Comparison of ENCODE assay signal across 1 cellular context in genomic region chr3:186700267-186700666, GRCh38.
A peak's percentile ranks its signal among the peaks of the same experiment; 100 is the strongest.
TF ChIP-seq lines count a peak whose summit lies in the region.

No MANE protein-coding gene starts in this region.

TF ChIP-seq in K562, 482 proteins besides CTCF, POLR2A, EP300 and RAD21 (continues in another document):
- TF ChIP-seq HDAC2 (IDR thresholded peaks at IDR 0.05) (peak; percentile 99), ZC3H11A (IDR thresholded peaks at IDR 0.05; ENCODE audit: low read depth, low read length) (no peak), CREB5 (CRISPR knock-in tag; IDR thresholded peaks at IDR 0.05) (no peak), PCBP2 (IDR thresholded peaks at IDR 0.05; ENCODE audit: low read depth, low read length, poor library complexity, severe bottlenecking) (no peak), BCOR (IDR thresholded peaks at IDR 0.05) (peak; percentile 77; the same call in 1 of the 2 replicates), ZC3H4 (CRISPR knock-in tag; IDR thresholded peaks at IDR 0.05; ENCODE audit: borderline replicate concordance) (no peak), BRF2 (IDR thresholded peaks at IDR 0.05; ENCODE audit: borderline replicate concordance, insufficient read depth, insufficient read length) (no peak), MLLT1 (IDR thresholded peaks at IDR 0.05) (no peak), ZNF57 (CRISPR knock-in tag; IDR thresholded peaks at IDR 0.05) (no peak), RBM14 (IDR thresholded peaks at IDR 0.05; ENCODE audit: borderline replicate concordance, insufficient read depth, low read depth, low read length) (no peak), CTBP1 (IDR thresholded peaks at IDR 0.05; ENCODE audit: borderline replicate concordance) (peak; percentile 94), NCOR1 (IDR thresholded peaks at IDR 0.05) (peak; percentile 91), XRCC3 (IDR thresholded peaks at IDR 0.05) (no peak), KAT2B (IDR thresholded peaks at IDR 0.05; ENCODE audit: low read depth, low read length) (no peak), ZBTB40 (IDR thresholded peaks at IDR 0.05) (no peak), ZBTB40 (CRISPR knock-in tag; IDR thresholded peaks at IDR 0.05) (no peak), DACH1 (IDR thresholded peaks at IDR 0.05; ENCODE audit: partially characterized antibody) (peak; percentile 53), CTCFL (IDR thresholded peaks at IDR 0.05; ENCODE audit: borderline replicate concordance, insufficient read depth, low read depth, low read length, poor library complexity, severe bottlenecking) (no peak), TCF3 (CRISPR knock-in tag; IDR thresholded peaks at IDR 0.05) (peak; percentile 87), HEY1 (CRISPR knock-in tag; IDR thresholded peaks at IDR 0.05; ENCODE audit: borderline replicate concordance) (no peak), SAFB2 (IDR thresholded peaks at IDR 0.05; ENCODE audit: borderline replicate concordance, low read depth, low read length, severe bottlenecking) (no peak), ZBTB7A (IDR thresholded peaks at IDR 0.05; ENCODE audit: borderline replicate concordance, control insufficient read depth, low read depth, low read length) (no peak), GATA2 (CRISPR knock-in tag; IDR thresholded peaks at IDR 0.05) (peak; percentile 60), SNRNP70 (optimal IDR thresholded peaks at IDR 0.05; ENCODE audit: low read depth, low read length) (no peak), CBX1 (IDR thresholded peaks at IDR 0.05; ENCODE audit: low read depth) (no peak), ZNF282 (CRISPR knock-in tag; IDR thresholded peaks at IDR 0.05) (no peak), SFPQ (IDR thresholded peaks at IDR 0.05; ENCODE audit: low read depth, low read length) (no peak), NCOA1 (IDR thresholded peaks at IDR 0.05; ENCODE audit: low read depth) (peak; percentile 78), HDAC3 (IDR thresholded peaks at IDR 0.05; ENCODE audit: borderline replicate concordance, partially characterized antibody) (peak; percentile 71), ZNF644 (tag; IDR thresholded peaks at IDR 0.05; ENCODE audit: low read depth) (0 out of 2 replicates have a peak, but pooled peaks have one; percentile 46), E2F6 (IDR thresholded peaks at IDR 0.05; ENCODE audit: borderline replicate concordance in 1 of 2, extremely low read depth in 1 of 2, insufficient read depth in 1 of 2, insufficient read length in 1 of 2, low read depth in 1 of 2, low read length in 1 of 2, poor library complexity in 1 of 2, severe bottlenecking in 1 of 2) (no peak), ZC3H8 (IDR thresholded peaks at IDR 0.05) (no peak), ZNF639 (CRISPR knock-in tag; conservative IDR thresholded peaks at IDR 0.05 in 1 of 2, IDR thresholded peaks at IDR 0.05 in 1 of 2) (peak in 1 of 2 experiments; percentile 27; a peak in 1 of 4 replicates), ID3 (CRISPR knock-in tag; IDR thresholded peaks at IDR 0.05) (no peak), ID3 (tag; IDR thresholded peaks at IDR 0.05) (no peak), RNF219 (CRISPR knock-in tag; IDR thresholded peaks at IDR 0.05) (no peak)
